Comparison of ENCODE assay signal across 1 cellular context in genomic region chr5:90615355-90615754, GRCh38.
TF ChIP-seq lines count a peak whose summit lies in the region.

No MANE protein-coding gene starts in this region.

TF ChIP-seq in K562, 482 proteins besides CTCF, POLR2A, EP300 and RAD21:
- TF ChIP-seq ZNF318 (IDR thresholded peaks at IDR 0.05; ENCODE audit: borderline replicate concordance in 1 of 2, low read depth in 1 of 2) (no peak), TFE3 (CRISPR knock-in tag; IDR thresholded peaks at IDR 0.05) (peak; percentile 94), RAD51 (IDR thresholded peaks at IDR 0.05; ENCODE audit: borderline replicate concordance, low read depth) (peak; percentile 58; the same call in 1 of the 2 replicates), E2F5 (CRISPR knock-in tag; IDR thresholded peaks at IDR 0.05) (no peak), BACH1 (tag; IDR thresholded peaks at IDR 0.05) (no peak), ZNF830 (CRISPR knock-in tag; IDR thresholded peaks at IDR 0.05) (no peak), ZKSCAN3 (CRISPR knock-in tag; IDR thresholded peaks at IDR 0.05) (no peak), KAT8 (IDR thresholded peaks at IDR 0.05; ENCODE audit: low read depth) (no peak), NFXL1 (CRISPR knock-in tag; IDR thresholded peaks at IDR 0.05) (no peak), RUNX1 (IDR thresholded peaks at IDR 0.05; ENCODE audit: low read depth) (no peak), ARID1B (IDR thresholded peaks at IDR 0.05) (no peak), ZNF699 (CRISPR knock-in tag; IDR thresholded peaks at IDR 0.05; ENCODE audit: insufficient replicate concordance) (no peak), KDM5B (IDR thresholded peaks at IDR 0.05; ENCODE audit: insufficient replicate concordance, low read depth, low read length) (no peak), HDGF (IDR thresholded peaks at IDR 0.05) (no peak), CEBPB (tag; IDR thresholded peaks at IDR 0.05) (peak; percentile 56; the same call in 1 of the 2 replicates), GABPB1 (CRISPR knock-in tag; IDR thresholded peaks at IDR 0.05) (no peak), MEF2A (IDR thresholded peaks at IDR 0.05; ENCODE audit: control insufficient read depth, low read depth, low read length) (peak; percentile 62), ZNF174 (CRISPR knock-in tag; IDR thresholded peaks at IDR 0.05) (no peak), TEAD1 (CRISPR knock-in tag; IDR thresholded peaks at IDR 0.05) (no peak), POU5F1 (IDR thresholded peaks at IDR 0.05; ENCODE audit: borderline replicate concordance, low read depth, low read length, partially characterized antibody) (no peak), NONO (IDR thresholded peaks at IDR 0.05; ENCODE audit: low read depth in 2 of 2, low read length in 1 of 2) (no peak), ZNF589 (CRISPR knock-in tag; IDR thresholded peaks at IDR 0.05; ENCODE audit: low read depth) (no peak), PRPF4 (IDR thresholded peaks at IDR 0.05; ENCODE audit: insufficient read depth, low read depth, low read length, poor library complexity, severe bottlenecking) (no peak), TOE1 (IDR thresholded peaks at IDR 0.05; ENCODE audit: borderline replicate concordance) (peak; percentile 87), TOE1 (CRISPR knock-in tag; IDR thresholded peaks at IDR 0.05; ENCODE audit: borderline replicate concordance, low read depth) (no peak), ZBTB33 (CRISPR knock-in tag; IDR thresholded peaks at IDR 0.05) (no peak), TCF7L2 (IDR thresholded peaks at IDR 0.05; ENCODE audit: low read depth, low read length) (no peak), CEBPG (CRISPR knock-in tag; IDR thresholded peaks at IDR 0.05) (no peak), CEBPG (tag; conservative IDR thresholded peaks at IDR 0.05 in 1 of 2, IDR thresholded peaks at IDR 0.05 in 1 of 2) (peak in 1 of 2 experiments; percentile 43; a peak in 1 of 4 replicates), MLX (CRISPR knock-in tag; conservative IDR thresholded peaks at IDR 0.05) (no peak), ZNF232 (CRISPR knock-in tag; IDR thresholded peaks at IDR 0.05) (no peak)
